In the genomic region with DNA sequence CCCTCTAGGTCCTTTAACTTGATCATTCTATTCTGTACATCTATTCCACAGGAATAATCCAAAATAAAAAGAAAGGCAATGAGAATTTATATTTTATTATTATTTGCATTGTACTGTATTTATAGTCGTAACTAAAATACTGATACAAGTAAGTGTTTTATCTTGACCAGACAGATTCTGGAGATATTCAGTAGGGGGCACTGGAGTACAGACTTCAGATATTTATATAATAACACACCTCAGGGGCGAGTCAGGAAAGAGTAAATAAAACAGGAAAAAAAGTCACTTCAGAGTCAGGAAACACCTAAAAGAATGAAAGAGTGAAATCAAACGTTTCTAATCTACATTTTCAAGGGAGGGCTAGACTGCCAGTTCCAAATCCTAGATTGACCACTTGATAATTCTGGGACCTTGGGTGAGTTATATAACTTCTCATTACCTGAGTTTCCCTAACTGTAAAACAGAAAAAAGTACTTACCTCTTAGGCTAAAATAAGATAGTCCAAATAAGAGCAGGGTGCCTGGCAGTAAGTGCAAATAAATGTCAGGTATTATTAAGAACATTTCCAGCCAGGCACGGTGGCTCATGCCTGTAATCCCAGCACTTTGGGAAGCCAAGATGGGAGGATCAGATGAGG, we compare ENCODE assay signal across 8 cellular contexts. TPM values are rescaled to one million over a fixed set of nuclear protein-coding genes. Genes with fewer than 3 reads are reported as not detected.
DNase-seq lines count a peak whose midpoint lies in the region; ATAC-seq and TF ChIP-seq lines count a peak whose summit lies in the region.

No MANE protein-coding gene starts in this region.

- no peak overlapping the region for H3K4me3 ChIP-seq in MM.1S (ENCODE audit: low read length)

- no peak overlapping the region for H3K27ac ChIP-seq in MM.1S (ENCODE audit: low read length)

- DNase-seq in GM03348 (ENCODE audit: low spot score) (peak; percentile 37), MM.1S (no peak), SK-MEL-5 (ENCODE audit: low read depth, low spot score) (peak; percentile 53), fibroblast of peridontal ligament (ENCODE audit: extremely low read depth) (peak; percentile 48), progenitor cell of endocrine pancreas (ENCODE audit: low spot score, unreplicated experiment) (no peak), retina (no peak)

- peak; percentile 37 for TF ChIP-seq CTCF in MM.1S (IDR thresholded peaks at IDR 0.05; ENCODE audit: low read length)
- TF ChIP-seq CTCF in progenitor cell of endocrine pancreas (IDR thresholded peaks at IDR 0.05; ENCODE audit: unreplicated experiment): peak; percentile 61

- no peak overlapping the region for H2AFZ ChIP-seq in MM.1S (ENCODE audit: low read length)

- H3K4me1 ChIP-seq in MM.1S (ENCODE audit: low read length): no peaks in the 10 kb centered on the region

- H3K9ac ChIP-seq in MM.1S (ENCODE audit: low read length): no peak overlapping the region

- H3K9me2 ChIP-seq in MM.1S (replicated peaks; ENCODE audit: insufficient read depth, low read length): no peaks in the 10 kb centered on the region

- no peak overlapping the region for H3K4me3 Mint-ChIP-seq in progenitor cell of endocrine pancreas (ENCODE audit: low read depth)

- H3F3A ChIP-seq in MM.1S (ENCODE audit: insufficient read depth, low read length): no peaks in the 10 kb centered on the region

- H3K9me3 ChIP-seq in MM.1S (replicated peaks; ENCODE audit: insufficient read depth, low read length): no peaks in the 10 kb centered on the region

- H3K36me3 ChIP-seq in MM.1S (replicated peaks; ENCODE audit: insufficient read depth, low read length): 0 out of 2 replicates have a peak, but pooled peaks cover 5% of the 10 kb centered on the region

- H3K4me2 ChIP-seq in MM.1S (ENCODE audit: low read depth, low read length): no peak overlapping the region

- in situ Hi-C loops in SK-MEL-5 (cut with HindIII; ENCODE audit: low pct_unique_long_range_greater_than_20kb, low sequenced_read_pairs): no loop called here

- no peaks in the 10 kb centered on the region for H3K27me3 ChIP-seq in MM.1S (replicated peaks; ENCODE audit: insufficient read depth, low read length)

- H3K36me3 Mint-ChIP-seq in progenitor cell of endocrine pancreas (ENCODE audit: insufficient read depth): peaks cover 10% of the 10 kb centered on the region

- no peaks in the 10 kb centered on the region for H3K27me3 Mint-ChIP-seq in progenitor cell of endocrine pancreas

- H3K4me1 Mint-ChIP-seq in progenitor cell of endocrine pancreas (ENCODE audit: low read depth): no peaks in the 10 kb centered on the region

- no peaks in the 10 kb centered on the region for H4K20me1 ChIP-seq in MM.1S (ENCODE audit: insufficient read depth, low read length)

- H3K79me2 ChIP-seq in MM.1S (ENCODE audit: low read length): no peaks in the 10 kb centered on the region

- ATAC-seq in HG03025 (IDR thresholded peaks at IDR 0.05; ENCODE audit: low FRiP score, unreplicated experiment) (no peak), GM21619 (IDR thresholded peaks at IDR 0.05; ENCODE audit: unreplicated experiment) (no peak)

- H3K9me3 Mint-ChIP-seq in progenitor cell of endocrine pancreas (ENCODE audit: low read depth): no peaks in the 10 kb centered on the region

- H3K27ac Mint-ChIP-seq in progenitor cell of endocrine pancreas: no peak overlapping the region

RNA-seq across cellular contexts. Expression of gene MTF1, which starts 31.1 kb away (rescaled TPM):
- total RNA-seq in SK-MEL-5 (2014; rRNA removed; shearing (Covaris generic)): 1.4 and 1.6 TPM in 2 replicates
- polyA plus RNA-seq in SK-MEL-5 (2015; cell fraction: cytosol; rRNA removed): 2.7 and 3.0 TPM in 2 replicates
- polyA plus RNA-seq in SK-MEL-5 (2015; cell fraction: nucleus; rRNA removed): 3.6 and 3.7 TPM in 2 replicates
- 15.3 and 20.4 TPM in 2 replicates for total RNA-seq in progenitor cell of endocrine pancreas

RNA-seq across cellular contexts. Expression of gene INPP5B, which starts 56.4 kb away (rescaled TPM):
- 34.8 and 35.9 TPM in 2 replicates for total RNA-seq in SK-MEL-5 (2014; rRNA removed; shearing (Covaris generic))
- polyA plus RNA-seq in SK-MEL-5 (2015; cell fraction: cytosol; rRNA removed): 39.8 and 50.6 TPM in 2 replicates
- 189 and 212 TPM in 2 replicates for polyA plus RNA-seq in SK-MEL-5 (2015; cell fraction: nucleus; rRNA removed)
- total RNA-seq in progenitor cell of endocrine pancreas: 21.1 and 21.9 TPM in 2 replicates

Comparison
In these comparisons a context has a peak if more than half of its experiments do, and no peak if none do; other contexts are left out.
1. DNase-seq: peak in GM03348 (single experiment), SK-MEL-5 (single experiment) and fibroblast of peridontal ligament (single experiment); none in MM.1S (single experiment), progenitor cell of endocrine pancreas (single experiment) and retina (single experiment).